In the genomic region with DNA sequence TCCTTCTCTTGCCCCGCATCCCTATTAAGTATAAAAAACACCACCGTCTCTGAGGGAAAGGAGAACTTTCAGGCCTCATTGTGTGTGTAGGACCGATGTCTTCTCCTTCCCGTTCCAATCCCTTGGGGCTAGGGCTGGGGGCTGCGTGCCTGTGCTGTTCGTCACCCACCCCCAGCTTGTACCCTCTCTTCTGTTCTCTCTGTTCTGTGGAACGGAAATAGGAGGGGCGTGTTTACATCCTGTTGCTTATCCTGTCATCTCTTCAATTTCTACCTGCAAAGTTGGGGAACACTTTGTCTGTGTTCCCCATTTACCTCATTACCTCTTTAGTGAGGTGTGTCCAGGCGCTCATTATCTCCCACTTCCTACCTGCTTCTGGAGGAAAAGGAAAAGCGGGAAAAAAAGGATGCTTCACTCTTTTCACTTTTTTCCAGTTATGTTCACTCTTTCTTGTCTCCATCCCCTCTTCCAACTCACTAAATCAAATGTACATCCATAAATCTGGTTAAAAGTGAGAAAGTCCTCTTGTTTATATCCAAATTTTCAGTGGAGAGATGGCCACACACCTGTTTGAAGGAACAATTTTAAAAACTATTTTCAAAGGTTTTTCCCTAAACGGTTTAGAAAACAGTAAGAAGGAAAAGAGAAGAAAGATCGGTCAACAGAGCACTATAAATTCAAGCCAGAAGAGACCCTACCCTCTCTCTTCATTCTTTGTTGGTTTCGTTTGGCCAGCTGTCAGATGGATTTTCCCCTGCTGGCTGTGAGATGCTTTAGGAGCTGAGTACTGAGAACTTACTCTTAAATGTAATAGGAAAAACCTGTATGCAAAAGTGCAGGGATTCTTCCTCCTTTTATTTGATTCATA, we compare ENCODE assay signal across 8 cellular contexts. TPM values are rescaled to one million over a fixed set of nuclear protein-coding genes. Genes with fewer than 3 reads are reported as not detected.
A peak's percentile ranks its signal among the peaks of the same experiment; 100 is the strongest.
DNase-seq lines count a peak whose midpoint lies in the region; ATAC-seq, FAIRE-seq and TF ChIP-seq lines count a peak whose summit lies in the region.

No MANE protein-coding gene starts in this region.

- intact Hi-C loops in MCF 10A (cut with micrococcal nuclease) (no loop called here), HepG2 (cut with micrococcal nuclease; ENCODE audit: unreplicated experiment) (loop anchor here (2.0 kb wide), 1 partner anchor 13 kb away; no protein-coding TSS in a partner anchor)

- TF ChIP-seq EP300 in HepG2 (IDR thresholded peaks at IDR 0.05; ENCODE audit: low read depth in 2 of 2, low read length in 2 of 2): peak in 1 of 2 experiments; percentile 50; a peak in 2 of 4 replicates
- 0 out of 2 replicates have a peak, but pooled peaks have one; percentile 26 for TF ChIP-seq EP300 in HepG2 (CRISPR knock-in tag; IDR thresholded peaks at IDR 0.05; ENCODE audit: borderline replicate concordance)

- peak overlapping the region; percentile 93 for H3K9ac ChIP-seq in HepG2 (ENCODE audit: insufficient read depth, low read depth, low read length)

- peak overlapping the region; percentile 95 for H3K27ac Mint-ChIP-seq in MCF 10A (ENCODE audit: low read depth, unreplicated experiment)

- BruUV-seq in MCF 10A (replicated peaks; lab: Mats Ljungman, UMichigan) (no TSS peak), HepG2 (replicated peaks; lab: Mats Ljungman, UMichigan) (no TSS peak)

- no peak for TF ChIP-seq RAD21 in HepG2 (CRISPR knock-in tag; IDR thresholded peaks at IDR 0.05)

- peaks cover 39% of the 10 kb centered on the region for H4K20me1 ChIP-seq in HepG2 (ENCODE audit: insufficient read depth, low read length)

- no peaks in the 10 kb centered on the region for H3K9me3 ChIP-seq in HepG2 (ENCODE audit: low read length)

- TF ChIP-seq CTCF in MCF 10A (IDR thresholded peaks at IDR 0.05; ENCODE audit: unreplicated experiment): no peak
- no peak for TF ChIP-seq CTCF in HepG2 (CRISPR knock-in tag; IDR thresholded peaks at IDR 0.05)

- no peak for FAIRE-seq in HepG2 (lab: Jason Lieb, UNC)

- CTCF ChIA-PET in MCF 10A (lab: Yijun Ruan, JAX): interaction anchor here (0.8 to 24.2 kb wide), 5 partner anchors 8 to 138 kb away, joined by 4 to 773 read pairs (median 13); partner anchors contain the start of gene HJV
- CTCF ChIA-PET in HepG2 (lab: Yijun Ruan, JAX; ENCODE audit: low intra/inter-chr PET ratio, low total read pairs): no interaction called here

- H3K4me3 Mint-ChIP-seq in MCF 10A (ENCODE audit: unreplicated experiment): peak overlapping the region; percentile 89

- POLR2A ChIA-PET in MCF 10A (lab: Yijun Ruan, JAX) (interaction anchor here (0.7 to 28.8 kb wide), 15 partner anchors 3 to 173 kb away, joined by 3 to 1309 read pairs (median 28); partner anchors contain the start of genes ANKRD34A, LIX1L, PEX11B and PIAS3), HepG2 (lab: Yijun Ruan, JAX) (interaction anchor here (0.6 to 2.9 kb wide), 7 partner anchors 8 to 70 kb away, joined by 3 to 10 read pairs (median 3); partner anchors contain the start of genes ANKRD34A, LIX1L, POLR3GL and RBM8A)

- H3K79me2 ChIP-seq in HepG2 (ENCODE audit: insufficient read depth, low read length): peaks cover 33% of the 10 kb centered on the region

- no peak overlapping the region for H2AFZ ChIP-seq in HepG2 (ENCODE audit: low read length)

- peak; percentile 31 for ATAC-seq in HG03460 (IDR thresholded peaks at IDR 0.05; ENCODE audit: unreplicated experiment)
- peak; percentile 25 for ATAC-seq in HepG2

- 0 out of 4 replicates have a peak, but pooled peaks of 1 of the 2 experiments have one; percentile 25 for TF ChIP-seq POLR2A in HepG2 (IDR thresholded peaks at IDR 0.05; ENCODE audit: insufficient read depth in 1 of 2, low read depth in 2 of 2, low read length in 2 of 2)

- H3K27ac ChIP-seq in HepG2 (ENCODE audit: extremely low read length, insufficient read depth, low read length): peak overlapping the region; percentile 94

- peaks cover 50% of the 10 kb centered on the region for H3K4me1 Mint-ChIP-seq in MCF 10A (ENCODE audit: insufficient read depth, unreplicated experiment)

- peaks cover 2 to 22% of the 10 kb centered on the region in 2 experiments; a peak in 3 of 5 replicates for H3K36me3 ChIP-seq in HepG2 (replicated peaks in 1 of 2; ENCODE audit: control insufficient read depth in 1 of 2, insufficient read depth in 2 of 2, low read length in 2 of 2)

- peak overlapping the region; percentile 53 to 91 (median 56) for H3K4me3 ChIP-seq in HepG2 (replicated peaks in 1 of 3; ENCODE audit: insufficient read depth in 1 of 3, low read depth in 2 of 3, low read length in 3 of 3)

- no peaks in the 10 kb centered on the region for H3K27me3 Mint-ChIP-seq in MCF 10A (ENCODE audit: insufficient read depth, unreplicated experiment)

- no peaks in the 10 kb centered on the region; a peak in 1 of 5 replicates for H3K27me3 ChIP-seq in HepG2 (ENCODE audit: control insufficient read depth in 1 of 2, insufficient read depth in 2 of 2, low read length in 2 of 2)

- H3K36me3 Mint-ChIP-seq in MCF 10A (ENCODE audit: insufficient read depth, unreplicated experiment): peaks cover 44% of the 10 kb centered on the region

- 30% methylated on average over 13 of the region's 13 CpGs for WGBS in HepG2 (ENCODE audit: low lambda C conversion rate)

- H3K4me1 ChIP-seq in HepG2 (ENCODE audit: insufficient read depth, low read length): peaks cover 58% of the 10 kb centered on the region

- peak; percentile 21 for DNase-seq in NK-92 treated with Interleukin-12 subunit alpha and Interleukin-12 subunit beta, amount 100 ng/mL, for 24 hours (lab: John Stamatoyannopoulos, UW)
- DNase-seq in NK-92 (lab: John Stamatoyannopoulos, UW; ENCODE audit: unreplicated experiment) (no peak), T-helper 2 cell (peak in 4 of 5 experiments; percentile 21 to 92 (median 58)), MCF 10A (ENCODE audit: unreplicated experiment) (peak; percentile 54), HepG2 (ENCODE audit: low spot score) (peak; percentile 26), NCI-H187 treated with DMSO at 0.1 percent for 48 hours (lab: John Stamatoyannopoulos, UW) (no peak)
- DNase-seq in stimulated activated naive CD4-positive, alpha-beta T cell treated with Interleukin-2 at 50 U/mL for 16 hours (lab: John Stamatoyannopoulos, UW): peak; percentile 56

- no peaks in the 10 kb centered on the region for H3K9me3 Mint-ChIP-seq in MCF 10A (ENCODE audit: unreplicated experiment)

- H3K4me2 ChIP-seq in HepG2 (ENCODE audit: low read depth, low read length): peak overlapping the region; percentile 83

- in situ Hi-C loops in HepG2 (cut with HindIII; ENCODE audit: extremely low pct_ligation_motif_present, low pct_unique_long_range_greater_than_20kb): no loop called here

RNA-seq across cellular contexts. Expression of gene TXNIP, which starts 1.0 kb away (rescaled TPM):
- total RNA-seq in MCF 10A (2022): 576 and 599 TPM in 2 replicates
- 24.4 and 25.4 TPM in 2 replicates for total RNA-seq in HepG2 (2016; rRNA removed; fragmentation: Illumina TruSeq; extraction: Trizol)
- total RNA-seq in HepG2 (2016; cell fraction: cytosol; rRNA removed; fragmentation: Illumina TruSeq; extraction: Trizol; ENCODE audit: low read depth): 4.1 and 4.3 TPM in 2 replicates
- 23.8 and 24.4 TPM in 2 replicates for total RNA-seq in HepG2 (2016; cell fraction: insoluble cytoplasmic fraction; rRNA removed; fragmentation: Illumina TruSeq; extraction: Trizol)
- total RNA-seq in HepG2 (2016; cell fraction: membrane; rRNA removed; fragmentation: Illumina TruSeq; extraction: Trizol): 11.5 and 11.6 TPM in 2 replicates
- total RNA-seq in HepG2 (2016; cell fraction: nucleus; rRNA removed; fragmentation: Illumina TruSeq; extraction: Trizol): 34.7 and 39.5 TPM in 2 replicates
- 237 and 283 TPM in 2 replicates for polyA plus RNA-seq in HepG2 (2011; rRNA removed)
- 133 and 240 TPM in 2 replicates for polyA plus RNA-seq in HepG2 (2011; cell fraction: cytosol; rRNA removed)
- polyA plus RNA-seq in HepG2 (2011; cell fraction: nucleus; rRNA removed): 150 and 152 TPM in 2 replicates
- 191 and 204 TPM in 2 replicates for polyA plus RNA-seq in HepG2 (2012)
- polyA plus RNA-seq in HepG2 (2016; cell fraction: cytosol; fragmentation: Illumina TruSeq; extraction: Trizol; ENCODE audit: low read depth): 1.0 and 1.3 TPM in 2 replicates
- 19.6 and 21.5 TPM in 2 replicates for polyA plus RNA-seq in HepG2 (2016; cell fraction: insoluble cytoplasmic fraction; fragmentation: Illumina TruSeq; extraction: Trizol; ENCODE audit: low read depth)
- 3.9 and 4.1 TPM in 2 replicates for polyA plus RNA-seq in HepG2 (2016; cell fraction: membrane; fragmentation: Illumina TruSeq; extraction: Trizol; ENCODE audit: low read depth)
- polyA plus RNA-seq in HepG2 (2016; cell fraction: nucleus; fragmentation: Illumina TruSeq; extraction: Trizol; ENCODE audit: insufficient read depth, low read depth): 35.2 and 39.0 TPM in 2 replicates
- 132 and 425 TPM in 2 replicates for polyA minus RNA-seq in HepG2 (2011; rRNA and poly(A)+ RNA removed; ENCODE audit: low replicate concordance)
- polyA minus RNA-seq in HepG2 (2011; cell fraction: cytosol; rRNA and poly(A)+ RNA removed): 117 and 168 TPM in 2 replicates
- polyA minus RNA-seq in HepG2 (2011; cell fraction: nucleus; rRNA and poly(A)+ RNA removed): 259 and 346 TPM in 2 replicates

RNA-seq across cellular contexts. Expression of gene HJV, which starts 24.1 kb away (rescaled TPM):
- total RNA-seq in MCF 10A (2022): not detected in 2 replicates
- 0.15 and 0.18 TPM in 2 replicates for total RNA-seq in HepG2 (2016; rRNA removed; fragmentation: Illumina TruSeq; extraction: Trizol)
- total RNA-seq in HepG2 (2016; cell fraction: cytosol; rRNA removed; fragmentation: Illumina TruSeq; extraction: Trizol; ENCODE audit: low read depth): 0.35 TPM in 1 of 2 replicates, not detected in the other
- total RNA-seq in HepG2 (2016; cell fraction: insoluble cytoplasmic fraction; rRNA removed; fragmentation: Illumina TruSeq; extraction: Trizol): 0.30 TPM in 1 of 2 replicates, not detected in the other
- total RNA-seq in HepG2 (2016; cell fraction: membrane; rRNA removed; fragmentation: Illumina TruSeq; extraction: Trizol): 0.22 and 0.28 TPM in 2 replicates
- not detected in 2 replicates for total RNA-seq in HepG2 (2016; cell fraction: nucleus; rRNA removed; fragmentation: Illumina TruSeq; extraction: Trizol)
- polyA plus RNA-seq in HepG2 (2011; rRNA removed): 0.03 TPM in 1 of 2 replicates, not detected in the other
- polyA plus RNA-seq in HepG2 (2011; cell fraction: cytosol; rRNA removed): 0.03 and 0.05 TPM in 2 replicates
- not detected in 2 replicates for polyA plus RNA-seq in HepG2 (2011; cell fraction: nucleus; rRNA removed)
- polyA plus RNA-seq in HepG2 (2012): not detected in 2 replicates
- polyA plus RNA-seq in HepG2 (2016; cell fraction: cytosol; fragmentation: Illumina TruSeq; extraction: Trizol; ENCODE audit: low read depth): 0.08 and 0.12 TPM in 2 replicates
- polyA plus RNA-seq in HepG2 (2016; cell fraction: insoluble cytoplasmic fraction; fragmentation: Illumina TruSeq; extraction: Trizol; ENCODE audit: low read depth): not detected in 2 replicates
- not detected in 2 replicates for polyA plus RNA-seq in HepG2 (2016; cell fraction: membrane; fragmentation: Illumina TruSeq; extraction: Trizol; ENCODE audit: low read depth)
- not detected in 2 replicates for polyA plus RNA-seq in HepG2 (2016; cell fraction: nucleus; fragmentation: Illumina TruSeq; extraction: Trizol; ENCODE audit: insufficient read depth, low read depth)
- polyA minus RNA-seq in HepG2 (2011; rRNA and poly(A)+ RNA removed; ENCODE audit: low replicate concordance): not detected in 2 replicates
- not detected in 2 replicates for polyA minus RNA-seq in HepG2 (2011; cell fraction: cytosol; rRNA and poly(A)+ RNA removed)
- not detected in 2 replicates for polyA minus RNA-seq in HepG2 (2011; cell fraction: nucleus; rRNA and poly(A)+ RNA removed)

RNA-seq across cellular contexts. Expression of gene POLR3GL, which starts 32.9 kb away (rescaled TPM):
- total RNA-seq in MCF 10A (2022) (17.6 and 20.9 TPM in 2 replicates), HepG2 (2016; rRNA removed; fragmentation: Illumina TruSeq; extraction: Trizol) (12.4 and 15.3 TPM in 2 replicates)
- 7.1 and 7.5 TPM in 2 replicates for total RNA-seq in HepG2 (2016; cell fraction: cytosol; rRNA removed; fragmentation: Illumina TruSeq; extraction: Trizol; ENCODE audit: low read depth)
- 12.8 and 14.4 TPM in 2 replicates for total RNA-seq in HepG2 (2016; cell fraction: insoluble cytoplasmic fraction; rRNA removed; fragmentation: Illumina TruSeq; extraction: Trizol)
- total RNA-seq in HepG2 (2016; cell fraction: membrane; rRNA removed; fragmentation: Illumina TruSeq; extraction: Trizol): 15.4 and 17.0 TPM in 2 replicates
- total RNA-seq in HepG2 (2016; cell fraction: nucleus; rRNA removed; fragmentation: Illumina TruSeq; extraction: Trizol): 5.4 and 6.2 TPM in 2 replicates
- polyA plus RNA-seq in HepG2 (2011; rRNA removed): 10.8 and 11.5 TPM in 2 replicates
- 7.4 and 7.9 TPM in 2 replicates for polyA plus RNA-seq in HepG2 (2011; cell fraction: cytosol; rRNA removed)
- 5.1 and 6.2 TPM in 2 replicates for polyA plus RNA-seq in HepG2 (2011; cell fraction: nucleus; rRNA removed)
- 14.4 and 20.2 TPM in 2 replicates for polyA plus RNA-seq in HepG2 (2012)
- 10.0 and 10.7 TPM in 2 replicates for polyA plus RNA-seq in HepG2 (2016; cell fraction: cytosol; fragmentation: Illumina TruSeq; extraction: Trizol; ENCODE audit: low read depth)
- 21.5 and 23.2 TPM in 2 replicates for polyA plus RNA-seq in HepG2 (2016; cell fraction: insoluble cytoplasmic fraction; fragmentation: Illumina TruSeq; extraction: Trizol; ENCODE audit: low read depth)
- 20.0 and 21.6 TPM in 2 replicates for polyA plus RNA-seq in HepG2 (2016; cell fraction: membrane; fragmentation: Illumina TruSeq; extraction: Trizol; ENCODE audit: low read depth)
- 11.4 and 13.9 TPM in 2 replicates for polyA plus RNA-seq in HepG2 (2016; cell fraction: nucleus; fragmentation: Illumina TruSeq; extraction: Trizol; ENCODE audit: insufficient read depth, low read depth)
- 2.5 and 3.4 TPM in 2 replicates for polyA minus RNA-seq in HepG2 (2011; rRNA and poly(A)+ RNA removed; ENCODE audit: low replicate concordance)
- polyA minus RNA-seq in HepG2 (2011; cell fraction: cytosol; rRNA and poly(A)+ RNA removed): 2.5 and 4.6 TPM in 2 replicates
- polyA minus RNA-seq in HepG2 (2011; cell fraction: nucleus; rRNA and poly(A)+ RNA removed): 5.0 and 6.6 TPM in 2 replicates

RNA-seq across cellular contexts. Expression of gene ANKRD34A, which starts 33.0 kb away (rescaled TPM):
- total RNA-seq in MCF 10A (2022) (2.6 and 3.1 TPM in 2 replicates), HepG2 (2016; rRNA removed; fragmentation: Illumina TruSeq; extraction: Trizol) (0.07 and 0.14 TPM in 2 replicates)
- not detected in 2 replicates for total RNA-seq in HepG2 (2016; cell fraction: cytosol; rRNA removed; fragmentation: Illumina TruSeq; extraction: Trizol; ENCODE audit: low read depth)
- total RNA-seq in HepG2 (2016; cell fraction: insoluble cytoplasmic fraction; rRNA removed; fragmentation: Illumina TruSeq; extraction: Trizol): 0.04 TPM in 1 of 2 replicates, not detected in the other
- 0.03 and 0.07 TPM in 2 replicates for total RNA-seq in HepG2 (2016; cell fraction: membrane; rRNA removed; fragmentation: Illumina TruSeq; extraction: Trizol)
- 0.13 and 0.19 TPM in 2 replicates for total RNA-seq in HepG2 (2016; cell fraction: nucleus; rRNA removed; fragmentation: Illumina TruSeq; extraction: Trizol)
- polyA plus RNA-seq in HepG2 (2011; rRNA removed): 0.05 and 0.07 TPM in 2 replicates
- polyA plus RNA-seq in HepG2 (2011; cell fraction: cytosol; rRNA removed): 0.04 and 0.05 TPM in 2 replicates
- 0.47 and 0.53 TPM in 2 replicates for polyA plus RNA-seq in HepG2 (2011; cell fraction: nucleus; rRNA removed)
- polyA plus RNA-seq in HepG2 (2012): 0.11 and 0.19 TPM in 2 replicates
- polyA plus RNA-seq in HepG2 (2016; cell fraction: cytosol; fragmentation: Illumina TruSeq; extraction: Trizol; ENCODE audit: low read depth): not detected in 2 replicates
- 0.08 TPM in 1 of 2 replicates, not detected in the other for polyA plus RNA-seq in HepG2 (2016; cell fraction: insoluble cytoplasmic fraction; fragmentation: Illumina TruSeq; extraction: Trizol; ENCODE audit: low read depth)
- 0.05 TPM in 1 of 2 replicates, not detected in the other for polyA plus RNA-seq in HepG2 (2016; cell fraction: membrane; fragmentation: Illumina TruSeq; extraction: Trizol; ENCODE audit: low read depth)
- 0.12 and 0.16 TPM in 2 replicates for polyA plus RNA-seq in HepG2 (2016; cell fraction: nucleus; fragmentation: Illumina TruSeq; extraction: Trizol; ENCODE audit: insufficient read depth, low read depth)
- 0.08 and 1.4 TPM in 2 replicates for polyA minus RNA-seq in HepG2 (2011; rRNA and poly(A)+ RNA removed; ENCODE audit: low replicate concordance)
- polyA minus RNA-seq in HepG2 (2011; cell fraction: cytosol; rRNA and poly(A)+ RNA removed): not detected in 2 replicates
- 0.25 and 0.39 TPM in 2 replicates for polyA minus RNA-seq in HepG2 (2011; cell fraction: nucleus; rRNA and poly(A)+ RNA removed)

RNA-seq across cellular contexts. Expression of gene LIX1L, which starts 39.6 kb away (rescaled TPM):
- total RNA-seq in MCF 10A (2022) (40.1 and 42.1 TPM in 2 replicates), HepG2 (2016; rRNA removed; fragmentation: Illumina TruSeq; extraction: Trizol) (8.1 and 10.9 TPM in 2 replicates)
- 1.6 TPM in 2 replicates for total RNA-seq in HepG2 (2016; cell fraction: cytosol; rRNA removed; fragmentation: Illumina TruSeq; extraction: Trizol; ENCODE audit: low read depth)
- total RNA-seq in HepG2 (2016; cell fraction: insoluble cytoplasmic fraction; rRNA removed; fragmentation: Illumina TruSeq; extraction: Trizol): 8.3 and 9.6 TPM in 2 replicates
- 6.8 and 7.1 TPM in 2 replicates for total RNA-seq in HepG2 (2016; cell fraction: membrane; rRNA removed; fragmentation: Illumina TruSeq; extraction: Trizol)
- 5.0 and 5.9 TPM in 2 replicates for total RNA-seq in HepG2 (2016; cell fraction: nucleus; rRNA removed; fragmentation: Illumina TruSeq; extraction: Trizol)
- 19.4 and 24.9 TPM in 2 replicates for polyA plus RNA-seq in HepG2 (2011; rRNA removed)
- 19.3 and 22.0 TPM in 2 replicates for polyA plus RNA-seq in HepG2 (2011; cell fraction: cytosol; rRNA removed)
- polyA plus RNA-seq in HepG2 (2011; cell fraction: nucleus; rRNA removed): 5.2 and 7.4 TPM in 2 replicates
- polyA plus RNA-seq in HepG2 (2012): 4.8 and 5.8 TPM in 2 replicates
- 1.3 and 1.7 TPM in 2 replicates for polyA plus RNA-seq in HepG2 (2016; cell fraction: cytosol; fragmentation: Illumina TruSeq; extraction: Trizol; ENCODE audit: low read depth)
- polyA plus RNA-seq in HepG2 (2016; cell fraction: insoluble cytoplasmic fraction; fragmentation: Illumina TruSeq; extraction: Trizol; ENCODE audit: low read depth): 12.8 and 15.5 TPM in 2 replicates
- 5.7 and 5.8 TPM in 2 replicates for polyA plus RNA-seq in HepG2 (2016; cell fraction: membrane; fragmentation: Illumina TruSeq; extraction: Trizol; ENCODE audit: low read depth)
- 9.8 and 10.9 TPM in 2 replicates for polyA plus RNA-seq in HepG2 (2016; cell fraction: nucleus; fragmentation: Illumina TruSeq; extraction: Trizol; ENCODE audit: insufficient read depth, low read depth)
- polyA minus RNA-seq in HepG2 (2011; rRNA and poly(A)+ RNA removed; ENCODE audit: low replicate concordance): 15.4 and 31.6 TPM in 2 replicates
- 12.6 and 13.9 TPM in 2 replicates for polyA minus RNA-seq in HepG2 (2011; cell fraction: cytosol; rRNA and poly(A)+ RNA removed)
- polyA minus RNA-seq in HepG2 (2011; cell fraction: nucleus; rRNA and poly(A)+ RNA removed): 5.9 and 7.2 TPM in 2 replicates

Comparison
In these comparisons a context has a peak if more than half of its experiments do, and no peak if none do; other contexts are left out.
1. DNase-seq: peak in NK-92 treated with Interleukin-12 subunit alpha and Interleukin-12 subunit beta, amount 100 ng/mL, for 24 hours (single experiment), T-helper 2 cell (4 of 5), MCF 10A (single experiment), HepG2 (single experiment) and stimulated activated naive CD4-positive, alpha-beta T cell treated with Interleukin-2 at 50 U/mL for 16 hours (single experiment); none in NK-92 (single experiment) and NCI-H187 treated with DMSO at 0.1 percent for 48 hours (single experiment).
2. RNA of gene TXNIP, which starts 1.0 kb away (total RNA-seq): 576 to 599 TPM in MCF 10A; 4.1 to 39.5 TPM in HepG2; every median in the first group is over 10 times any median in the second.